In the genomic region with DNA sequence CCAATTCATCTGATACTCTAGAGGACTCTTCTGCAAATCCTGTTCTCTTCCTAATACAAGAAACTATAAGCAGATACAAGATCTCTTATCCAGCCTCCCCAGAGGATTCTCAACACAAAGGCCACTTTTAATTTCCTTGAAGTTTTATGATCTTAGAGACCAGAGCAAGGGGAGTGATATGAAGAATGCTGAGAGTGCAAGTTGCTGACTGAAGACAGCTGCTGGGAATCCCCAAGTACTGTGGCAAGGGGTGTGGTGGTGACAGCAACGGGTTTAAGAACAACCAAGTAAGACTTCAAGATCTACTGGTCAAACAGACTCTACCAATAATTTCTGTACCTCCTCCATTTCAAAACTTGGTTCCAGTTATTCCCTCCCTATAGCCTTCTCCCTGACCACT, we compare ENCODE assay signal across 9 cellular contexts. TPM values are rescaled to one million over a fixed set of nuclear protein-coding genes. Genes with fewer than 3 reads are reported as not detected.
A peak's percentile ranks its signal among the peaks of the same experiment; 100 is the strongest.
DNase-seq lines count a peak whose midpoint lies in the region; ATAC-seq, FAIRE-seq and TF ChIP-seq lines count a peak whose summit lies in the region.
"Had no signal": no experiment of that assay in that cellular context is flagged by ENCODE, and none has a peak within 500 bp of the region (broad histone marks: within the 10 kb centered on the region; RNA-seq: fewer than 3 reads in every experiment).

No MANE protein-coding gene starts in this region.

- 14% methylated on average over 1 of the region's 1 CpG for WGBS in K562 (ENCODE audit: insufficient coverage, low coverage, missing lambda C conversion rate)
- WGBS in body of pancreas, 2 donors: 57 to 100% methylated on average over 1 of the region's 1 CpG

- H4K20me1 ChIP-seq in K562 (replicated peaks; ENCODE audit: control insufficient read depth, insufficient read depth, low read length): peaks cover 17% of the 10 kb centered on the region

- H3K4me2 ChIP-seq in K562 (ENCODE audit: insufficient read depth, low read length): no peak overlapping the region; the same call in 1 of the 2 replicates

- intact Hi-C loops in A673 (cut with micrococcal nuclease; ENCODE audit: unreplicated experiment): no loop called here
- intact Hi-C loops in K562 (cut with micrococcal nuclease): no loop called here
- intact Hi-C loops in body of pancreas (cut with DNase I): no loop called here

- H3K27me3 ChIP-seq in A673 (replicated peaks; ENCODE audit: insufficient read depth, low read depth, low read length, poor library complexity) (no peaks in the 10 kb centered on the region), K562 (ENCODE audit: control insufficient read depth in 2 of 2, insufficient read depth in 2 of 2, low read length in 2 of 2) (no peaks in the 10 kb centered on the region), body of pancreas (no peaks in the 10 kb centered on the region)

- DNase-seq in A673 (ENCODE audit: low spot score): peak; percentile 69
- DNase-seq in GM20000 (ENCODE audit: low spot score): peak; percentile 29
- DNase-seq in K562 (ENCODE audit: extremely low read depth in 1 of 4, low spot score in 3 of 4): peak; percentile 15 to 36 (median 18)
- DNase-seq in EL: no peak
- no peak for DNase-seq in body of pancreas
- no peak for DNase-seq in germinal center (ENCODE audit: low spot score)
- no peak for DNase-seq in NCI-H526 (lab: John Stamatoyannopoulos, UW)
- DNase-seq: C1 segment of cervical spinal cord had no signal

- peaks cover 24% of the 10 kb centered on the region for H3K4me1 ChIP-seq in A673 (ENCODE audit: insufficient read depth, low read length, poor library complexity, severe bottlenecking)
- H3K4me1 ChIP-seq in K562 (replicated peaks in 1 of 2; ENCODE audit: control insufficient read depth in 2 of 2, insufficient read depth in 2 of 2, low read length in 2 of 2): peaks cover 8 to 31% of the 10 kb centered on the region in 2 experiments; a peak in 3 of 5 replicates
- no peaks in the 10 kb centered on the region for H3K4me1 ChIP-seq in body of pancreas

- FAIRE-seq in K562 (lab: Jason Lieb, UNC): no peak

- H3K79me2 ChIP-seq in K562 (ENCODE audit: control insufficient read depth, insufficient read depth, low read length): peaks cover 92% of the 10 kb centered on the region

- no peaks in the 10 kb centered on the region for H3K9me1 ChIP-seq in K562 (ENCODE audit: control insufficient read depth, insufficient read depth, low read length)

- H3K9me3 ChIP-seq in A673 (ENCODE audit: low read depth, low read length, poor library complexity, severe bottlenecking) (no peaks in the 10 kb centered on the region), K562 (replicated peaks; ENCODE audit: control insufficient read depth, insufficient read depth, low read depth, low read length) (no peaks in the 10 kb centered on the region), body of pancreas (no peaks in the 10 kb centered on the region)

- in situ Hi-C loops in K562 (cut with MboI): no loop called here

- no peak overlapping the region for H3K9ac ChIP-seq in K562 (ENCODE audit: insufficient read depth in 1 of 2, low read depth in 2 of 2, low read length in 2 of 2)

- CTCF ChIA-PET in A673 (lab: Charles Lee) (no interaction called here), K562 (lab: Yijun Ruan, JAX; ENCODE audit: low intra/inter-chr PET ratio) (no interaction called here)

- H3K4me3 ChIP-seq in A673 (ENCODE audit: low read depth, low read length, poor library complexity, severe bottlenecking): no peak overlapping the region
- H3K4me3 ChIP-seq in K562: no peak overlapping the region
- no peak overlapping the region for H3K4me3 ChIP-seq in body of pancreas

- no peak for TF ChIP-seq CTCF in A673 (conservative IDR thresholded peaks at IDR 0.05; ENCODE audit: low read depth, low read length)
- TF ChIP-seq CTCF in GM20000 (IDR thresholded peaks at IDR 0.05; ENCODE audit: extremely low read depth, missing control alignments): no peak
- no peak for TF ChIP-seq CTCF in K562 (IDR thresholded peaks at IDR 0.05 in 2 of 3, conservative IDR thresholded peaks at IDR 0.05 in 1 of 3; ENCODE audit: insufficient read depth in 2 of 3, low read depth in 1 of 3, low read length in 3 of 3)
- TF ChIP-seq CTCF in body of pancreas (IDR thresholded peaks at IDR 0.05): no peak

- ATAC-seq in HG03565 (IDR thresholded peaks at IDR 0.05; ENCODE audit: unreplicated experiment) (peak; percentile 67), K562 (peak; percentile 51), body of pancreas (no peak)

- POLR2A ChIA-PET in A673 (lab: Charles Lee; ENCODE audit: low non-redundant PET) (no interaction called here), K562 (lab: Yijun Ruan, JAX) (interaction anchor here (1.0 kb wide), 1 partner anchor 92 kb away, joined by 4 read pairs; no protein-coding TSS in a partner anchor)

- H3K36me3 ChIP-seq in A673 (ENCODE audit: insufficient read depth, low read length, poor library complexity, severe bottlenecking) (no peaks in the 10 kb centered on the region), K562 (ENCODE audit: control insufficient read depth, insufficient read depth, low read length) (peaks cover 2% of the 10 kb centered on the region; the same call in 2 of the 3 replicates), body of pancreas (replicated peaks in 1 of 2; ENCODE audit: insufficient read depth in 1 of 2, low read depth in 2 of 2) (no peaks in the 10 kb centered on the region)

- BruUV-seq in A673 (replicated peaks; lab: Mats Ljungman, UMichigan) (no TSS peak), K562 (replicated peaks; lab: Mats Ljungman, UMichigan) (no TSS peak)

- TF ChIP-seq POLR2A in K562 (conservative IDR thresholded peaks at IDR 0.05) (no peak), body of pancreas (IDR thresholded peaks at IDR 0.05) (no peak)

- H3K27ac ChIP-seq in A673 (ENCODE audit: low read depth, low read length, poor library complexity, severe bottlenecking) (no peak overlapping the region), K562 (ENCODE audit: extremely low read depth, low read depth, low read length) (no peak overlapping the region), body of pancreas (no peak overlapping the region)

- no peak for TF ChIP-seq EP300 in K562 (IDR thresholded peaks at IDR 0.05; ENCODE audit: low read length)

- no peak for TF ChIP-seq RAD21 in K562 (CRISPR knock-in tag; conservative IDR thresholded peaks at IDR 0.05 in 1 of 2, IDR thresholded peaks at IDR 0.05 in 1 of 2)

- no peak overlapping the region for H2AFZ ChIP-seq in K562 (ENCODE audit: low read depth, low read length)

TF ChIP-seq in K562, 482 proteins besides CTCF, POLR2A, EP300 and RAD21 (continues in another document):
- TF ChIP-seq ZFPM2 (CRISPR knock-in tag; IDR thresholded peaks at IDR 0.05): no peak
- no peak for TF ChIP-seq ZNF444 (CRISPR knock-in tag; IDR thresholded peaks at IDR 0.05)
- TF ChIP-seq CHD4 (IDR thresholded peaks at IDR 0.05; ENCODE audit: insufficient read depth, insufficient replicate concordance, low read depth, low read length, poor library complexity, severe bottlenecking): no peak
- no peak for TF ChIP-seq ZBTB17 (CRISPR knock-in tag; IDR thresholded peaks at IDR 0.05)
- TF ChIP-seq ZNF146 (CRISPR knock-in tag; IDR thresholded peaks at IDR 0.05; ENCODE audit: unreplicated experiment): no peak
- TF ChIP-seq ESRRB (CRISPR knock-in tag; IDR thresholded peaks at IDR 0.05; ENCODE audit: borderline replicate concordance): no peak

RNA-seq across cellular contexts. Expression of a gene that starts 7.0 kb away (rescaled TPM):
- total RNA-seq in A673 (2021) (11.6 and 13.0 TPM in 2 replicates), K562 (2014; rRNA removed) (20.6 and 24.1 TPM in 2 replicates), K562 (2014; rRNA removed; fragmentation: Illumina TruSeq; extraction: Trizol) (34.8 and 40.7 TPM in 2 replicates), K562 (2015; rRNA removed; fragmentation: Illumina TruSeq; extraction: Trizol) (23.3 and 23.6 TPM in 2 replicates), K562 (2021) (30.5 and 33.9 TPM in 2 replicates), body of pancreas (1 to 10 TPM; 1.6 to 6.5 TPM)
- 9.3 and 29.0 TPM in 2 replicates for total RNA-seq in K562 (2011; cell fraction: chromatin; rRNA removed; ENCODE audit: low replicate concordance)
- 9.2 and 10.7 TPM in 2 replicates for total RNA-seq in K562 (2011; cell fraction: nucleolus; rRNA removed)
- total RNA-seq in K562 (2011; cell fraction: nucleoplasm; rRNA removed): 24.3 and 40.2 TPM in 2 replicates
- polyA plus RNA-seq in K562 (2011; rRNA removed) (29.3 and 36.7 TPM in 2 replicates), K562 (2014; fragmentation: Illumina TruSeq; extraction: Trizol) (27.6 and 35.8 TPM in 2 replicates), K562 (2014; fragmentation: Nextera tagmentation; extraction: Ambion mirVana) (10 to 100 TPM; 13.9 to 16.1 TPM), K562 (2014; rRNA removed) (17.9 and 18.6 TPM in 2 replicates)
- polyA plus RNA-seq in K562 (2011; cell fraction: cytosol; rRNA removed): 15.2 and 15.6 TPM in 2 replicates
- polyA plus RNA-seq in K562 (2011; cell fraction: nucleus; rRNA removed): 20.0 and 20.8 TPM in 2 replicates
- 12.4 and 19.0 TPM in 2 replicates for polyA plus RNA-seq in K562 (2012)
- 40.6 TPM in 2 replicates for polyA minus RNA-seq in K562 (2011; rRNA and poly(A)+ RNA removed)
- polyA minus RNA-seq in K562 (2011; cell fraction: cytosol; rRNA and poly(A)+ RNA removed): 11.6 and 20.1 TPM in 2 replicates
- polyA minus RNA-seq in K562 (2011; cell fraction: nucleus; rRNA and poly(A)+ RNA removed): 34.7 and 36.0 TPM in 2 replicates

RNA-seq across cellular contexts. Expression of a gene that starts 47.8 kb away (rescaled TPM):
- total RNA-seq in A673 (2021) (0.13 and 0.70 TPM in 2 replicates), K562 (2014; rRNA removed) (0.04 and 0.05 TPM in 2 replicates), K562 (2014; rRNA removed; fragmentation: Illumina TruSeq; extraction: Trizol) (0.10 and 0.11 TPM in 2 replicates), K562 (2015; rRNA removed; fragmentation: Illumina TruSeq; extraction: Trizol) (0.04 TPM in 1 of 2 replicates, not detected in the other), K562 (2021) (0.16 and 0.31 TPM in 2 replicates), body of pancreas (not detected)
- 0.16 and 0.26 TPM in 2 replicates for total RNA-seq in K562 (2011; cell fraction: chromatin; rRNA removed; ENCODE audit: low replicate concordance)
- total RNA-seq in K562 (2011; cell fraction: nucleolus; rRNA removed): under 0.01 TPM in 1 of 2 replicates, not detected in the other
- 0.15 TPM in 2 replicates for total RNA-seq in K562 (2011; cell fraction: nucleoplasm; rRNA removed)
- polyA plus RNA-seq in K562 (2011; rRNA removed) (0.03 and 0.35 TPM in 2 replicates), K562 (2014; fragmentation: Illumina TruSeq; extraction: Trizol) (0.18 and 0.22 TPM in 2 replicates), K562 (2014; fragmentation: Nextera tagmentation; extraction: Ambion mirVana) (under 1 TPM in 1 of 2 experiments, not detected in 1; 0.06 TPM), K562 (2014; rRNA removed) (0.11 and 0.21 TPM in 2 replicates)
- 0.06 and 0.52 TPM in 2 replicates for polyA plus RNA-seq in K562 (2011; cell fraction: cytosol; rRNA removed)
- 0.10 and 1.2 TPM in 2 replicates for polyA plus RNA-seq in K562 (2011; cell fraction: nucleus; rRNA removed)
- 0.08 and 0.17 TPM in 2 replicates for polyA plus RNA-seq in K562 (2012)
- polyA minus RNA-seq in K562 (2011; rRNA and poly(A)+ RNA removed): 0.25 TPM in 1 of 2 replicates, not detected in the other
- 0.38 TPM in 1 of 2 replicates, not detected in the other for polyA minus RNA-seq in K562 (2011; cell fraction: cytosol; rRNA and poly(A)+ RNA removed)
- 0.13 TPM in 1 of 2 replicates, not detected in the other for polyA minus RNA-seq in K562 (2011; cell fraction: nucleus; rRNA and poly(A)+ RNA removed)

Comparison
In these comparisons a context has a peak if more than half of its experiments do, and no peak if none do; other contexts are left out.
1. DNase-seq: peak in A673 (single experiment), GM20000 (single experiment) and K562 (4 of 4); none in EL (single experiment), body of pancreas (0 of 4), germinal center (single experiment) and NCI-H526 (0 of 2).